ENCODE assay signal across 2 cellular contexts in the genomic region with DNA sequence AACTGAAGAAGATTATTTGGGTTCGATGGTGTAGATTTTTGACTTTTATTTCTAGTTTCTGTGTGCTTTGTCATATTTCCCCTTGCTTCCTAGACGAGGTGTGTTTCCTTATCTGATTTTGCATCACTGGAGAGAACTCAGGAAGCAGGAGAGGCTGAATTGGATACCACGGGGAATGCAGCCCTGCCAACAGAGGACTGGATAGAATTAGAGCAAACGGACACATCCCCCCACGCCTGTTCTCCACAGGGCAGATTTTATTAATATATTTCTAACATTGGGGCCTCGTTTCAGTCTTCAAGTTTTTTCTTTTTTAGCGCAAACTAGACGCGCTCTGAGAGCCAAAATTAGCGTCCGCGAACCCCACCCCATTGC.
TF ChIP-seq lines count a peak whose summit lies in the region.

No MANE protein-coding gene starts in this region.

TF ChIP-seq in GM12878, 131 proteins besides CTCF, POLR2A, EP300 and RAD21:
- TF ChIP-seq NR2C1 (IDR thresholded peaks at IDR 0.05): no peak
- no peak for TF ChIP-seq ATF7 (IDR thresholded peaks at IDR 0.05; ENCODE audit: low read depth)
- no peak for TF ChIP-seq IRF4 (IDR thresholded peaks at IDR 0.05; ENCODE audit: low read depth, low read length)
- TF ChIP-seq, protein P1, sequence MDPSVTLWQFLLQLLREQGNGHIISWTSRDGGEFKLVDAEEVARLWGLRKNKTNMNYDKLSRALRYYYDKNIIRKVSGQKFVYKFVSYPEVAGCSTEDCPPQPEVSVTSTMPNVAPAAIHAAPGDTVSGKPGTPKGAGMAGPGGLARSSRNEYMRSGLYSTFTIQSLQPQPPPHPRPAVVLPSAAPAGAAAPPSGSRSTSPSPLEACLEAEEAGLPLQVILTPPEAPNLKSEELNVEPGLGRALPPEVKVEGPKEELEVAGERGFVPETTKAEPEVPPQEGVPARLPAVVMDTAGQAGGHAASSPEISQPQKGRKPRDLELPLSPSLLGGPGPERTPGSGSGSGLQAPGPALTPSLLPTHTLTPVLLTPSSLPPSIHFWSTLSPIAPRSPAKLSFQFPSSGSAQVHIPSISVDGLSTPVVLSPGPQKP (IDR thresholded peaks at IDR 0.05; ENCODE audit: low read depth, low read length): no peak
- no peak for TF ChIP-seq FOS (IDR thresholded peaks at IDR 0.05; ENCODE audit: borderline replicate concordance, extremely low read depth, insufficient read length)
- TF ChIP-seq KLF5 (IDR thresholded peaks at IDR 0.05; ENCODE audit: partially characterized antibody): no peak

TF ChIP-seq in HepG2, 621 proteins besides CTCF, POLR2A, EP300 and RAD21:
- TF ChIP-seq ZNF205 (CRISPR knock-in tag; IDR thresholded peaks at IDR 0.05) (0 out of 2 replicates have a peak, but pooled peaks have one; percentile 22), ZFYVE20 (CRISPR knock-in tag; IDR thresholded peaks at IDR 0.05; ENCODE audit: borderline replicate concordance, low read depth) (no peak), HOXD1 (CRISPR knock-in tag; IDR thresholded peaks at IDR 0.05) (0 out of 2 replicates have a peak, but pooled peaks have one; percentile 6)
TF ChIP-seq in HepG2: peak in this region for 2.
